In genomic region chr7:103148994-103149807, GRCh38 we compare ENCODE assay signal across 8 cellular contexts. TPM values are rescaled to one million over a fixed set of nuclear protein-coding genes. Genes with fewer than 3 reads are reported as not detected.
DNase-seq lines count a peak whose midpoint lies in the region; ATAC-seq and TF ChIP-seq lines count a peak whose summit lies in the region.

NAPEPLD (minus strand) TSS chr7:103149099; CDS start chr7:103128776, 20,323 bp downstream.

- TF ChIP-seq CTCF in GM12865 (IDR thresholded peaks at IDR 0.05; ENCODE audit: insufficient read depth, low read depth, low read length, missing control alignments), result no peak
- TF ChIP-seq CTCF in transverse colon (IDR thresholded peaks at IDR 0.05), result peak in 1 of 5 experiments; percentile 10

- H3K9me3 ChIP-seq in transverse colon, result no peaks in the 10 kb centered on the region

- peak within 1 kb of the TSS; percentile 94 to 97 (median 96) for H3K27ac ChIP-seq in transverse colon

- peaks cover 35% of the 10 kb centered on the region for H3K4me1 Mint-ChIP-seq in activated naive CD8-positive, alpha-beta T cell treated with anti-CD3 and anti-CD28 coated beads, Interleukin-2, amount 50 U/mL, for 24 hours

- peak; percentile 83 for ATAC-seq in HG02623 (IDR thresholded peaks at IDR 0.05; ENCODE audit: unreplicated experiment)
- ATAC-seq in activated naive CD8-positive, alpha-beta T cell treated with anti-CD3 and anti-CD28 coated beads, Interleukin-2, amount 50 U/mL, for 24 hours, result peak; percentile 86

- peaks cover 7 to 69% (median 33%) of the 10 kb centered on the region in 4 donors for H3K4me1 ChIP-seq in transverse colon

- H3K4me3 Mint-ChIP-seq in activated naive CD8-positive, alpha-beta T cell treated with anti-CD3 and anti-CD28 coated beads, Interleukin-2, amount 50 U/mL, for 24 hours, result peak within 1 kb of the TSS; percentile 94

- WGBS in transverse colon (ENCODE audit: low coverage in 1 of 2), 2 donors, result 0 to 5% methylated on average over 1 to 30 of the region's 82 CpGs

- intact Hi-C loops in cardiac septum (cut with DNase I) (loop anchor here (2.0 kb wide), 2 partner anchors 74 to 148 kb away; partner anchors contain the start of genes ARMC10, FBXL13 and PMPCB), transverse colon (cut with DNase I; ENCODE audit: low total_unique reads) (no loop called here)

- H3K36me3 Mint-ChIP-seq in activated naive CD8-positive, alpha-beta T cell treated with anti-CD3 and anti-CD28 coated beads, Interleukin-2, amount 50 U/mL, for 24 hours (ENCODE audit: low read depth), result peaks cover 10% of the 10 kb centered on the region

- H3K27me3 Mint-ChIP-seq in activated naive CD8-positive, alpha-beta T cell treated with anti-CD3 and anti-CD28 coated beads, Interleukin-2, amount 50 U/mL, for 24 hours, result no peaks in the 10 kb centered on the region

- peak; percentile 92 for DNase-seq in GM12865 (ENCODE audit: low read depth)
- peak; percentile 81 for DNase-seq in NCI-H1105 (lab: John Stamatoyannopoulos, UW)
- peak; percentile 66 to 84 for DNase-seq in SW 1271 (lab: John Stamatoyannopoulos, UW)
- DNase-seq in activated naive CD8-positive, alpha-beta T cell treated with anti-CD3 and anti-CD28 coated beads, Interleukin-2, amount 50 U/mL, for 24 hours, result peak; percentile 72
- DNase-seq in cardiac septum (ENCODE audit: low spot score), result peak; percentile 90
- peak; percentile 94 for DNase-seq in pons (ENCODE audit: low spot score)
- peak; percentile 88 for DNase-seq in transverse colon

- peak within 1 kb of the TSS; percentile 78 for H3K4me3 ChIP-seq in GM12865 (ENCODE audit: low read depth, low read length)
- peak within 1 kb of the TSS; percentile 63 to 83 (median 76) for H3K4me3 ChIP-seq in transverse colon

- no peaks in the 10 kb centered on the region for H3K27me3 ChIP-seq in transverse colon

- H3K9me3 Mint-ChIP-seq in activated naive CD8-positive, alpha-beta T cell treated with anti-CD3 and anti-CD28 coated beads, Interleukin-2, amount 50 U/mL, for 24 hours, result no peaks in the 10 kb centered on the region

- in situ Hi-C loops in transverse colon (cut with MboI; ENCODE audit: low pct_ligation_motif_present in 1 of 4, low pct_unique_long_range_greater_than_20kb in 1 of 4, low sequenced_read_pairs in 3 of 4), result no loop called here

- no peaks in the 10 kb centered on the region for H3K36me3 ChIP-seq in transverse colon

- H3K27ac Mint-ChIP-seq in activated naive CD8-positive, alpha-beta T cell treated with anti-CD3 and anti-CD28 coated beads, Interleukin-2, amount 50 U/mL, for 24 hours, result peak within 1 kb of the TSS; percentile 96

- TF ChIP-seq EP300 in transverse colon (IDR thresholded peaks at IDR 0.05; ENCODE audit: low read depth), result no peak

- peak; percentile 75 for TF ChIP-seq POLR2A in transverse colon (IDR thresholded peaks at IDR 0.05)

RNA-seq across cellular contexts. Expression of gene NAPEPLD, which starts in this region (rescaled TPM):
- total RNA-seq in cardiac septum, result 8.4 TPM
- total RNA-seq in transverse colon, result 100 to 1,000 TPM in 1 of 4 donors, 10 to 100 TPM in 3; 51.9 to 179 (median 81.8) TPM

Comparison
In these comparisons a context has a peak if more than half of its experiments do, and no peak if none do; other contexts are left out.
1. Peak in every context shown above with its lines: DNase-seq, ATAC-seq, H3K4me3 ChIP-seq and H3K27ac ChIP-seq.